21 cellular contexts compared by ENCODE assay signal in genomic region chr10:558891-559766, GRCh38.
DNase-seq lines count a peak whose midpoint lies in the region; ATAC-seq, FAIRE-seq and TF ChIP-seq lines count a peak whose summit lies in the region.
"Had no signal": no experiment of that assay in that cellular context is flagged by ENCODE, and none has a peak within 500 bp of the region (broad histone marks: within the 10 kb centered on the region; RNA-seq: fewer than 3 reads in every experiment).

No MANE protein-coding gene starts in this region.

- peaks cover 6% of the 10 kb centered on the region; the same call in 2 of the 3 replicates for H3K36me3 Mint-ChIP-seq in GM23338 (ENCODE audit: low read depth)
- H3K36me3 Mint-ChIP-seq: CD4-positive, CD25-positive, alpha-beta regulatory T cell had no signal

- H3F3A ChIP-seq in GM23338 (replicated peaks; ENCODE audit: low read depth): no peaks in the 10 kb centered on the region

- TF ChIP-seq CTCF in GM23338 (conservative IDR thresholded peaks at IDR 0.05; ENCODE audit: low read depth in 2 of 2): no peak
- TF ChIP-seq CTCF in VCaP (conservative IDR thresholded peaks at IDR 0.05): no peak
- no peak for TF ChIP-seq CTCF in osteoblast (IDR thresholded peaks at IDR 0.05; ENCODE audit: extremely low read depth, low read depth, low read length)

- H2AFZ ChIP-seq in GM23338: no peak overlapping the region
- no peak overlapping the region for H2AFZ ChIP-seq in osteoblast (ENCODE audit: low read length)

- no peaks in the 10 kb centered on the region for H3K9me3 ChIP-seq in osteoblast (ENCODE audit: low read depth, low read length)

- H3K9me2 ChIP-seq in GM23338 (ENCODE audit: insufficient read depth): no peaks in the 10 kb centered on the region; the same call in 1 of the 2 replicates

- H3K4me1 Mint-ChIP-seq in GM23338: peaks cover 39% of the 10 kb centered on the region

- peaks cover 7% of the 10 kb centered on the region for H3K27me3 Mint-ChIP-seq in GM23338 (ENCODE audit: insufficient read depth, low read depth, poor library complexity)

- no peak overlapping the region for H3K27ac Mint-ChIP-seq in GM23338
- H3K27ac Mint-ChIP-seq: CD4-positive, CD25-positive, alpha-beta regulatory T cell had no signal

- H3K4me3 Mint-ChIP-seq in GM23338: no peak overlapping the region
- H3K4me3 Mint-ChIP-seq: CD4-positive, CD25-positive, alpha-beta regulatory T cell had no signal

- H4K20me1 ChIP-seq in GM23338 (replicated peaks; ENCODE audit: insufficient read depth) (peaks cover 2% of the 10 kb centered on the region; the same call in 1 of the 2 replicates), osteoblast (ENCODE audit: insufficient read depth, low read length) (peaks cover 88% of the 10 kb centered on the region)

- H3K27me3 ChIP-seq in GM23338 (ENCODE audit: insufficient read depth) (no peaks in the 10 kb centered on the region), osteoblast (ENCODE audit: insufficient read depth, low read length) (no peaks in the 10 kb centered on the region)

- H3K79me2 ChIP-seq in GM23338 (replicated peaks; ENCODE audit: insufficient read depth) (peaks cover 36% of the 10 kb centered on the region), osteoblast (ENCODE audit: insufficient read depth, low read length) (peaks cover 91% of the 10 kb centered on the region)

- H3K4me1 ChIP-seq in GM23338 (ENCODE audit: insufficient read depth) (peaks cover 20% of the 10 kb centered on the region), osteoblast (ENCODE audit: insufficient read depth, low read length) (peaks cover 2% of the 10 kb centered on the region)

- peaks cover 15% of the 10 kb centered on the region for H3K9me3 Mint-ChIP-seq in GM23338

- H3K4me2 ChIP-seq in GM23338: 0 out of 2 replicates have a peak overlapping the region, but pooled peaks have one; percentile 38
- no peak overlapping the region for H3K4me2 ChIP-seq in osteoblast (ENCODE audit: insufficient read depth, low read length)

- H3K4me3 ChIP-seq in GM23338 (no peak overlapping the region), osteoblast (ENCODE audit: insufficient read depth, low read length) (no peak overlapping the region)

- no peak for FAIRE-seq in GM19239 (lab: Jason Lieb, UNC)
- FAIRE-seq: GM12891, HTR-8/SVneo had no signal

- H3K27ac ChIP-seq in GM23338 (ENCODE audit: low read depth): no peak overlapping the region
- peak overlapping the region; percentile 69 for H3K27ac ChIP-seq in VCaP
- H3K27ac ChIP-seq in osteoblast (ENCODE audit: low read depth, low read length): no peak overlapping the region
- H3K27ac ChIP-seq: HL-60 had no signal

- DNase-seq in GM23338 (ENCODE audit: low spot score) (no peak), osteoblast (ENCODE audit: insufficient read length, low spot score, missing footprints) (peak; percentile 78), RPMI8226 (no peak), GM19239 (ENCODE audit: insufficient read length, low spot score) (no peak)
- no peak for DNase-seq in activated T-cell treated with anti-CD3 and anti-CD28 coated beads, Interleukin-2, amount 50 U/mL, for 48 hours
- DNase-seq: ACHN; AML-193; CD4-positive, CD25-positive, alpha-beta regulatory T cell; DMS79; GDM1; GOT3; NCI-H1105 treated with DMSO at 0.1 percent for 48 hours; NCI-H187; Right ventricle myocardium superior; T-helper 1 cell had no signal

- H3K36me3 ChIP-seq in GM23338 (ENCODE audit: insufficient read depth): no peaks in the 10 kb centered on the region
- H3K36me3 ChIP-seq in osteoblast (ENCODE audit: insufficient read depth, low read length): no peaks in the 10 kb centered on the region

- peak; percentile 27 for ATAC-seq in GM23338
- ATAC-seq in HG03039 (IDR thresholded peaks at IDR 0.05; ENCODE audit: unreplicated experiment): no peak
- ATAC-seq: SK-N-SH treated with all-trans-retinoic acid at 6 μM for 48 hours had no signal

TF ChIP-seq in GM23338, 12 proteins besides CTCF, POLR2A, EP300 and RAD21:
- TF ChIP-seq ZNF114 (CRISPR knock-in tag; IDR thresholded peaks at IDR 0.05) (no peak), JUNB (IDR thresholded peaks at IDR 0.05; ENCODE audit: unreplicated experiment) (no peak), CREB1 (CRISPR knock-in tag; IDR thresholded peaks at IDR 0.05; ENCODE audit: low read depth) (no peak), NANOG (IDR thresholded peaks at IDR 0.05; ENCODE audit: borderline replicate concordance) (no peak), REST (IDR thresholded peaks at IDR 0.05; ENCODE audit: unreplicated experiment) (no peak), EZH2 (IDR thresholded peaks at IDR 0.05; ENCODE audit: low read depth, unreplicated experiment) (no peak), POLR2AphosphoS5 (IDR thresholded peaks at IDR 0.05; ENCODE audit: low read depth) (no peak)
